1 cellular context compared by ENCODE assay signal in genomic region chr7:116671681-116672595, GRCh38.
TF ChIP-seq lines count a peak whose summit lies in the region.

Gene MET (plus strand): TSS chr7:116672196. CDS start chr7:116699085, 26,889 bp downstream.

TF ChIP-seq in A549, 52 proteins besides CTCF, POLR2A, EP300 and RAD21 (continued from another document):
- TF ChIP-seq ELK1 (IDR thresholded peaks at IDR 0.05; ENCODE audit: low read depth, low read length): no peak
- no peak for TF ChIP-seq CHD2 (IDR thresholded peaks at IDR 0.05; ENCODE audit: low read length, partially characterized antibody)
- peak; percentile 96 for TF ChIP-seq BHLHE40 (IDR thresholded peaks at IDR 0.05; ENCODE audit: low read depth, low read length)
- peak; percentile 45; the same call in 1 of the 2 replicates for TF ChIP-seq KDM5A (IDR thresholded peaks at IDR 0.05)
- TF ChIP-seq GATA3 (IDR thresholded peaks at IDR 0.05; ENCODE audit: borderline replicate concordance): peak; percentile 71
- peak; percentile 4; the same call in 1 of the 2 replicates for TF ChIP-seq REST (IDR thresholded peaks at IDR 0.05)
- TF ChIP-seq JUN (IDR thresholded peaks at IDR 0.05): peak; percentile 52 to 87; a peak in 3 of 5 replicates
- TF ChIP-seq MAZ (IDR thresholded peaks at IDR 0.05; ENCODE audit: borderline replicate concordance, low read depth, low read length): no peak
- TF ChIP-seq BCL3 (IDR thresholded peaks at IDR 0.05): peak; percentile 82; the same call in 2 of the 3 replicates
- TF ChIP-seq PHF8 (IDR thresholded peaks at IDR 0.05; ENCODE audit: borderline replicate concordance, low read depth): peak; percentile 66; the same call in 1 of the 2 replicates
- 0 out of 2 replicates have a peak, but pooled peaks have one; percentile 12 for TF ChIP-seq HDAC2 (IDR thresholded peaks at IDR 0.05)
